25 cellular contexts compared by ENCODE assay signal in genomic region chr4:173700650-173701049, GRCh38.
"Had no signal": no experiment of that assay in that cellular context is flagged by ENCODE, and none has a peak within 500 bp of the region (broad histone marks: within the 10 kb centered on the region; RNA-seq: fewer than 3 reads in every experiment).

No MANE protein-coding gene starts in this region.

- H3K9ac ChIP-seq: parathyroid adenoma had no signal

- H2AFZ ChIP-seq: parathyroid adenoma had no signal

- H3K36me3 ChIP-seq: ovary, right lobe of liver, sigmoid colon, stomach, thoracic aorta, thyroid gland, tibial nerve, upper lobe of left lung, vagina had no signal

- H3K9me3 ChIP-seq: ovary, psoas muscle, right lobe of liver, sigmoid colon, stomach, thoracic aorta, thyroid gland, tibial nerve, upper lobe of left lung, vagina had no signal

- DNase-seq: nephron progenitor cell; occipital lobe; ovary; posterior cingulate gyrus; psoas muscle; right cardiac atrium; right lobe of liver; sigmoid colon; small intestine; stimulated activated CD4-positive, alpha-beta T cell treated with anti-CD3 and anti-CD28 coated beads, Interleukin-15, amount 100 ng/mL, for 24 hours; stimulated activated CD4-positive, alpha-beta T cell treated with anti-CD3 and anti-CD28 coated beads, Interleukin-2, amount 100 ng/mL, for 24 hours; stimulated activated CD4-positive, alpha-beta T cell treated with anti-CD3 and anti-CD28 coated beads, Interleukin-2, amount 100 ng/mL, for 48 hours; stimulated activated CD4-positive, alpha-beta T cell treated with anti-CD3 and anti-CD28 coated beads, Interleukin-4, amount 100 ng/mL, for 24 hours; stimulated activated naive B cell treated with anti-CD40 and anti-IgM and Interleukin-4, amounts not matched to agents 10 μg/mL and 1 μg/mL and 100 μg/mL, for 72 hours; stimulated activated naive CD4-positive, alpha-beta T cell treated with Interleukin-2 at 50 U/mL for 16 hours; stomach; thyroid gland; trophoblast cell; upper lobe of left lung had no signal

- ATAC-seq: natural killer cell treated with Interleukin-12 subunit alpha and Interleukin-12 subunit beta and Interleukin-15 and Interleukin-18, amount 100 ng/mL, for 72 hours; psoas muscle; right cardiac atrium; right lobe of liver; stimulated activated effector memory CD8-positive, alpha-beta T cell treated with anti-CD3 and anti-CD28 coated beads, Interleukin-12 subunit alpha, Interleukin-12 subunit beta, amount 100 ng/mL, for 72 hours; stimulated activated naive B cell treated with anti-CD40 and anti-IgM and Interleukin-4, amounts not matched to agents 10 μg/mL and 1 μg/mL and 100 μg/mL, for 72 hours had no signal

- H3K4me3 ChIP-seq: ovary, psoas muscle, right lobe of liver, sigmoid colon, stomach, thoracic aorta, thyroid gland, tibial nerve, upper lobe of left lung, vagina had no signal

- H3K27ac ChIP-seq: ovary, parathyroid adenoma, psoas muscle, right lobe of liver, sigmoid colon, stomach, thoracic aorta, thyroid gland, tibial nerve, upper lobe of left lung, vagina had no signal

- H3K27me3 ChIP-seq: ovary, right lobe of liver, sigmoid colon, stomach, thyroid gland, tibial nerve, upper lobe of left lung, vagina had no signal

- H3K79me2 ChIP-seq: parathyroid adenoma had no signal

- H3K4me1 ChIP-seq: parathyroid adenoma, psoas muscle, stomach, thyroid gland, tibial nerve, upper lobe of left lung, vagina had no signal
